Comparison of ENCODE assay signal across 24 cellular contexts in genomic region chr12:108198043-108198442, GRCh38.
"Had no signal": no experiment of that assay in that cellular context is flagged by ENCODE, and none has a peak within 500 bp of the region (broad histone marks: within the 10 kb centered on the region; RNA-seq: fewer than 3 reads in every experiment).

No MANE protein-coding gene starts in this region.

- H3K27ac ChIP-seq: adrenal gland, body of pancreas, cardiac muscle cell, colonic mucosa, gastrocnemius medialis, spleen, tibial nerve had no signal

- ATAC-seq: activated naive CD4-positive, alpha-beta T cell treated with anti-CD3 and anti-CD28 coated beads, Interleukin-2, amount 50 U/mL, for 72 hours; activated T-cell treated with anti-CD3 and anti-CD28 coated beads, Interleukin-2, amount 50 U/mL, for 72 hours; body of pancreas; gastrocnemius medialis; left colon; natural killer cell; right cardiac atrium had no signal

- H3K27me3 ChIP-seq: adrenal gland, body of pancreas, cardiac muscle cell, colonic mucosa, gastrocnemius medialis, tibial nerve had no signal

- DNase-seq: activated B cell treated with CpG ODN at 0.5 μM for 24 hours; activated CD4-positive, alpha-beta T cell treated with anti-CD3 and anti-CD28 coated beads, Interleukin-2, amount 50 U/mL, for 1 hour; activated naive CD4-positive, alpha-beta T cell; activated T-cell treated with anti-CD3 and anti-CD28 coated beads for 4 hours; activated T-cell treated with anti-CD3 and anti-CD28 coated beads, Interleukin-2, amount 50 U/mL, for 72 hours; adrenal gland; aorta; body of pancreas; cerebellar nuclear complex; colonic mucosa; effector CD8-positive, alpha-beta T cell; gastrocnemius medialis; glutamatergic neuron; immature natural killer cell; kidney; left colon; natural killer cell; right cardiac atrium; spleen; stimulated activated naive CD4-positive, alpha-beta T cell; T-helper 2 cell had no signal

- H3K36me3 Mint-ChIP-seq: activated naive CD4-positive, alpha-beta T cell treated with anti-CD3 and anti-CD28 coated beads, Interleukin-2, amount 50 U/mL, for 72 hours; immature natural killer cell; natural killer cell had no signal

- H3K4me3 Mint-ChIP-seq: activated B cell treated with CpG ODN at 0.5 μM for 24 hours; activated T-cell treated with anti-CD3 and anti-CD28 coated beads, Interleukin-2, amount 50 U/mL, for 72 hours; immature natural killer cell; natural killer cell had no signal

- H3K4me1 Mint-ChIP-seq: immature natural killer cell, natural killer cell had no signal

- H3K4me3 ChIP-seq: adrenal gland, body of pancreas, cardiac muscle cell, colonic mucosa, gastrocnemius medialis, spleen, tibial nerve had no signal

- H3K36me3 ChIP-seq: adrenal gland, cardiac muscle cell, colonic mucosa, gastrocnemius medialis, spleen, tibial nerve had no signal

- H3K9me3 Mint-ChIP-seq: activated B cell treated with CpG ODN at 0.5 μM for 24 hours; activated naive CD4-positive, alpha-beta T cell treated with anti-CD3 and anti-CD28 coated beads, Interleukin-2, amount 50 U/mL, for 72 hours; activated T-cell treated with anti-CD3 and anti-CD28 coated beads, Interleukin-2, amount 50 U/mL, for 72 hours; immature natural killer cell had no signal

- H3K4me1 ChIP-seq: adrenal gland, body of pancreas, colonic mucosa, gastrocnemius medialis, spleen, tibial nerve had no signal

- FAIRE-seq: kidney had no signal

- H3K9me3 ChIP-seq: adrenal gland, colonic mucosa, gastrocnemius medialis had no signal

- H3K27ac Mint-ChIP-seq: activated B cell treated with CpG ODN at 0.5 μM for 24 hours; activated naive CD4-positive, alpha-beta T cell treated with anti-CD3 and anti-CD28 coated beads, Interleukin-2, amount 50 U/mL, for 72 hours; activated T-cell treated with anti-CD3 and anti-CD28 coated beads, Interleukin-2, amount 50 U/mL, for 72 hours; immature natural killer cell; natural killer cell had no signal
